ENCODE assay signal across 1 cellular context in genomic region chr1:53401815-53402745, GRCh38.
TF ChIP-seq lines count a peak whose summit lies in the region.

No MANE protein-coding gene starts in this region.

TF ChIP-seq in H1, 55 proteins besides CTCF, POLR2A, EP300 and RAD21 (continued from another document):
- TF ChIP-seq SRF (IDR thresholded peaks at IDR 0.05; ENCODE audit: low read depth, low read length) (no peak), CHD1 (IDR thresholded peaks at IDR 0.05; ENCODE audit: low read depth, low read length) (no peak), PHF8 (conservative IDR thresholded peaks at IDR 0.05; ENCODE audit: low read depth, low read length) (no peak), BCL11A (IDR thresholded peaks at IDR 0.05; ENCODE audit: low read depth in 2 of 2, low read length in 2 of 2) (no peak), ZNF274 (IDR thresholded peaks at IDR 0.05; ENCODE audit: borderline replicate concordance, extremely low read depth, low read length) (no peak), JUND (IDR thresholded peaks at IDR 0.05; ENCODE audit: low read length) (no peak), CHD7 (IDR thresholded peaks at IDR 0.05; ENCODE audit: insufficient replicate concordance, low read length) (no peak), MAFK (IDR thresholded peaks at IDR 0.05; ENCODE audit: low read depth, low read length) (no peak)
TF ChIP-seq in H1: peak in this region for 0.
